23 cellular contexts compared by ENCODE assay signal in the genomic region with DNA sequence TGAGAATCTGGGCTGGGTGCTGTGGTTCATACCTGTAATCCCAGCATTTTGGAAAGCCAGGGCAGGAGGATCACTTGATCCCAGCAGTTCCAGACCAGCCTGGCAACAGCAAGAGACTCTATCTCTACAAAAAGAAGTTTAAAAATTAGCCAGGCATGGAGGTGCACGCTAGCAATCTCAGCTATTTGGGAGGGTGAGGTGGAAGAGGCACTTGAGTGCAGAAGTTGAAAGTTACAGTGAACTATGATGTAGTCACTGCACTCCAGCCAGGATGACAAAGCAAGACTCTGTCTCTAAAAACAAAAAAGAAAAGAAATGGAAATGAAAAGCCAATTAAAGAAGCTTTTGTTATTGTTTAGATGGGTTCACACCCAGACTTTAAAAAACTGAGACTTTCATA.
A peak's percentile ranks its signal among the peaks of the same experiment; 100 is the strongest.
DNase-seq lines count a peak whose midpoint lies in the region; ATAC-seq, FAIRE-seq and TF ChIP-seq lines count a peak whose summit lies in the region.
"Had no signal": no experiment of that assay in that cellular context is flagged by ENCODE, and none has a peak within 500 bp of the region (broad histone marks: within the 10 kb centered on the region; RNA-seq: fewer than 3 reads in every experiment).

No MANE protein-coding gene starts in this region.

- peak; percentile 66 for ATAC-seq in Right ventricle myocardium superior (ENCODE audit: poor library complexity)
- peak; percentile 58 for ATAC-seq in lung (ENCODE audit: insufficient read depth, low FRiP score)
- ATAC-seq in aorta (ENCODE audit: low FRiP score): no peak
- no peak for ATAC-seq in HG02678 (IDR thresholded peaks at IDR 0.05; ENCODE audit: unreplicated experiment)
- ATAC-seq in HG03439 (IDR thresholded peaks at IDR 0.05; ENCODE audit: unreplicated experiment): no peak
- ATAC-seq: naive thymus-derived CD4-positive, alpha-beta T cell had no signal

- DNase-seq in Right ventricle myocardium superior (no peak), right atrium auricular region (ENCODE audit: low spot score) (no peak), dorsolateral prefrontal cortex (no peak), lung (ENCODE audit: low spot score) (no peak), aorta (no peak), HTR-8/SVneo (ENCODE audit: insufficient read length, low spot score) (no peak)
- DNase-seq: activated CD4-positive, alpha-beta T cell treated with anti-CD3 and anti-CD28 coated beads, Interleukin-2, amount 50 U/mL, for 1 hour; activated CD8-positive, alpha-beta memory T cell treated with anti-CD3 and anti-CD28 coated beads, Interleukin-2, amount 50 U/mL, for 48 hours; activated effector memory CD4-positive, alpha-beta T cell treated with anti-CD3 and anti-CD28 coated beads, Interleukin-2, amount 50 U/mL, for 16 hours; esophagus squamous epithelium; immature natural killer cell; naive thymus-derived CD4-positive, alpha-beta T cell; NCI-H1694 treated with DMSO at 0.1 percent for 48 hours; NCI-H446 treated with DMSO at 0.1 percent for 48 hours had no signal

- FAIRE-seq in HTR-8/SVneo (lab: Jason Lieb, UNC): no peak
- FAIRE-seq: TTC549 had no signal

- H3K27me3 ChIP-seq in right atrium auricular region: no peaks in the 10 kb centered on the region
- H3K27me3 ChIP-seq in dorsolateral prefrontal cortex: no peaks in the 10 kb centered on the region
- H3K27me3 ChIP-seq in lung (ENCODE audit: control insufficient read depth, insufficient read depth): no peaks in the 10 kb centered on the region
- H3K27me3 ChIP-seq in aorta (ENCODE audit: control insufficient read depth in 1 of 2, insufficient read depth in 2 of 2, low read length in 1 of 2): no peaks in the 10 kb centered on the region
- H3K27me3 ChIP-seq: BLaER1 treated with 17β-estradiol and CSF1 and Interleukin-3, amounts not matched to agents 10 nM and 100 nM; cardiac muscle cell; esophagus squamous epithelium; vagina had no signal

- H3K4me3 ChIP-seq in right atrium auricular region: no peak overlapping the region
- H3K4me3 ChIP-seq in dorsolateral prefrontal cortex: no peak overlapping the region
- H3K4me3 ChIP-seq in lung: no peak overlapping the region
- H3K4me3 ChIP-seq in aorta (ENCODE audit: low read length in 2 of 2): no peak overlapping the region
- H3K4me3 ChIP-seq: BLaER1 treated with 17β-estradiol and CSF1 and Interleukin-3, amounts not matched to agents 10 nM and 100 nM; cardiac muscle cell; esophagus squamous epithelium; HAP-1; vagina had no signal

- intact Hi-C loops in Right ventricle myocardium superior (cut with DNase I) (no loop called here), dorsolateral prefrontal cortex (cut with DNase I) (no loop called here), aorta (cut with DNase I) (loop anchor here in 1 of 2 donors (5.0 to 10.0 kb wide), 2 partner anchors 66 to 259 kb away; no protein-coding TSS in a partner anchor)

- H3K36me3 ChIP-seq in right atrium auricular region (no peaks in the 10 kb centered on the region), lung (ENCODE audit: control insufficient read depth in 2 of 2, insufficient read depth in 2 of 2, low read length in 2 of 2) (no peaks in the 10 kb centered on the region), aorta (ENCODE audit: control insufficient read depth in 1 of 2, insufficient read depth in 2 of 2, low read length in 1 of 2) (no peaks in the 10 kb centered on the region)
- H3K36me3 ChIP-seq: BLaER1 treated with 17β-estradiol and CSF1 and Interleukin-3, amounts not matched to agents 10 nM and 100 nM; cardiac muscle cell; esophagus squamous epithelium; HAP-1; vagina had no signal

- H3K4me1 ChIP-seq in right atrium auricular region (peaks cover 0 to 29% of the 10 kb centered on the region in 2 donors), lung (ENCODE audit: control insufficient read depth in 2 of 2, insufficient read depth in 2 of 2, low read length in 2 of 2) (no peaks in the 10 kb centered on the region), aorta (ENCODE audit: control insufficient read depth in 1 of 2, insufficient read depth in 2 of 2, low read length in 2 of 2) (peaks cover 5 to 8% of the 10 kb centered on the region in 2 donors)
- H3K4me1 ChIP-seq: esophagus squamous epithelium, HAP-1, vagina had no signal

- TF ChIP-seq CTCF in right atrium auricular region (IDR thresholded peaks at IDR 0.05): no peak
- TF ChIP-seq CTCF in dorsolateral prefrontal cortex (IDR thresholded peaks at IDR 0.05 in 54 of 56, conservative IDR thresholded peaks at IDR 0.05 in 2 of 56; ENCODE audit: low read depth in 1 of 56, partially characterized antibody in 56 of 56): no peak
- TF ChIP-seq CTCF in lung (IDR thresholded peaks at IDR 0.05; ENCODE audit: control extremely low read depth, extremely low read depth): no peak

- H3K27ac ChIP-seq in right atrium auricular region (peak overlapping the region in 1 of 2 donors; percentile 54), dorsolateral prefrontal cortex (peak overlapping the region in 30 of 59 donors; percentile 1 to 85 (median 52)), lung (ENCODE audit: low read depth in 1 of 2, low read length in 1 of 2) (no peak overlapping the region), aorta (ENCODE audit: low read depth in 1 of 2, low read length in 2 of 2) (peak overlapping the region; percentile 51 to 98)
- H3K27ac ChIP-seq: BLaER1 treated with 17β-estradiol and CSF1 and Interleukin-3, amounts not matched to agents 10 nM and 100 nM; cardiac muscle cell; esophagus squamous epithelium; parathyroid adenoma; RWPE1; vagina had no signal

- H3K9me3 ChIP-seq in right atrium auricular region (no peaks in the 10 kb centered on the region), lung (ENCODE audit: control insufficient read depth in 2 of 2, insufficient read depth in 1 of 2, low read length in 1 of 2) (no peaks in the 10 kb centered on the region), aorta (ENCODE audit: control insufficient read depth, low read length) (no peaks in the 10 kb centered on the region)
- H3K9me3 ChIP-seq: esophagus squamous epithelium, HAP-1, vagina had no signal

- WGBS in lung, 2 donors: 41 to 50% methylated on average over 1 of the region's 1 CpG
- 5 to 6% methylated on average over 1 of the region's 1 CpG for WGBS in aorta, 2 donors

Comparison
In these comparisons a context has a peak if more than half of its experiments do, and no peak if none do; other contexts are left out.
1. ATAC-seq: peak in Right ventricle myocardium superior (single experiment) and lung (single experiment); none in aorta (single experiment), HG02678 (single experiment) and HG03439 (single experiment).
2. H3K27ac ChIP-seq: peak in dorsolateral prefrontal cortex (30 of 59) and aorta (2 of 2); none in lung (0 of 2).